In genomic region chr1:216531308-216532239, GRCh38 we compare ENCODE assay signal across 7 cellular contexts.
A peak's percentile ranks its signal among the peaks of the same experiment; 100 is the strongest.
DNase-seq lines count a peak whose midpoint lies in the region; ATAC-seq lines count a peak whose summit lies in the region.

No MANE protein-coding gene starts in this region.

- H3K27ac Mint-ChIP-seq in dendritic cell treated with granulocyte-macrophage colony-stimulating factor and Interleukin-4, amounts not matched to agents 40 ng/mL and 50 ng/mL, for 4 days = no peak overlapping the region
- H3K27ac Mint-ChIP-seq in natural killer cell treated with Interleukin-12 subunit alpha and Interleukin-12 subunit beta and Interleukin-15 and Interleukin-18, amount 100 ng/mL, for 72 hours = peak overlapping the region in 1 of 2 donors; percentile 8

- H3K4me1 Mint-ChIP-seq in dendritic cell treated with granulocyte-macrophage colony-stimulating factor and Interleukin-4, amounts not matched to agents 40 ng/mL and 50 ng/mL, for 4 days (ENCODE audit: low read depth) = no peaks in the 10 kb centered on the region
- peaks cover 0 to 5% of the 10 kb centered on the region in 2 donors for H3K4me1 Mint-ChIP-seq in natural killer cell treated with Interleukin-12 subunit alpha and Interleukin-12 subunit beta and Interleukin-15 and Interleukin-18, amount 100 ng/mL, for 72 hours (ENCODE audit: low read depth in 2 of 2)

- peak overlapping the region; percentile 57 for H3K4me3 Mint-ChIP-seq in dendritic cell treated with granulocyte-macrophage colony-stimulating factor and Interleukin-4, amounts not matched to agents 40 ng/mL and 50 ng/mL, for 4 days
- peak overlapping the region; percentile 68 for H3K4me3 Mint-ChIP-seq in natural killer cell treated with Interleukin-12 subunit alpha and Interleukin-12 subunit beta and Interleukin-15 and Interleukin-18, amount 100 ng/mL, for 72 hours

- H3K27me3 Mint-ChIP-seq in dendritic cell treated with granulocyte-macrophage colony-stimulating factor and Interleukin-4, amounts not matched to agents 40 ng/mL and 50 ng/mL, for 4 days = no peaks in the 10 kb centered on the region
- no peaks in the 10 kb centered on the region for H3K27me3 Mint-ChIP-seq in natural killer cell treated with Interleukin-12 subunit alpha and Interleukin-12 subunit beta and Interleukin-15 and Interleukin-18, amount 100 ng/mL, for 72 hours

- intact Hi-C loops in dendritic cell treated with granulocyte-macrophage colony-stimulating factor and Interleukin-4, amounts not matched to agents 40 ng/mL and 50 ng/mL, for 4 days (cut with micrococcal nuclease) = no loop called here

- ATAC-seq in GM18508 (IDR thresholded peaks at IDR 0.05; ENCODE audit: insufficient read depth, unreplicated experiment) (peak; percentile 56), HG02571 (IDR thresholded peaks at IDR 0.05; ENCODE audit: unreplicated experiment) (peak; percentile 62)
- ATAC-seq in natural killer cell treated with Interleukin-12 subunit alpha and Interleukin-12 subunit beta and Interleukin-15 and Interleukin-18, amount 100 ng/mL, for 72 hours = no peak

- no peaks in the 10 kb centered on the region for H3K36me3 Mint-ChIP-seq in dendritic cell treated with granulocyte-macrophage colony-stimulating factor and Interleukin-4, amounts not matched to agents 40 ng/mL and 50 ng/mL, for 4 days (ENCODE audit: low read depth)
- H3K36me3 Mint-ChIP-seq in natural killer cell treated with Interleukin-12 subunit alpha and Interleukin-12 subunit beta and Interleukin-15 and Interleukin-18, amount 100 ng/mL, for 72 hours = no peaks in the 10 kb centered on the region

- H3K9me3 Mint-ChIP-seq in dendritic cell treated with granulocyte-macrophage colony-stimulating factor and Interleukin-4, amounts not matched to agents 40 ng/mL and 50 ng/mL, for 4 days = no peaks in the 10 kb centered on the region
- peaks cover 15% of the 10 kb centered on the region for H3K9me3 Mint-ChIP-seq in natural killer cell treated with Interleukin-12 subunit alpha and Interleukin-12 subunit beta and Interleukin-15 and Interleukin-18, amount 100 ng/mL, for 72 hours

- DNase-seq in NCI-H345 treated with DMSO at 0.1 percent for 48 hours (lab: John Stamatoyannopoulos, UW; ENCODE audit: unreplicated experiment) = peak; percentile 17
- no peak for DNase-seq in natural killer cell treated with Interleukin-12 subunit alpha and Interleukin-12 subunit beta and Interleukin-15 and Interleukin-18, amount 100 ng/mL, for 72 hours (ENCODE audit: low spot score)
- DNase-seq in central memory CD4-positive, alpha-beta T cell = no peak
- no peak for DNase-seq in activated naive CD4-positive, alpha-beta T cell treated with anti-CD3 and anti-CD28 coated beads, Interleukin-2, amount 50 U/mL, for 16 hours

Comparison
In these comparisons a context has a peak if more than half of its experiments do, and no peak if none do; other contexts are left out.
1. ATAC-seq: peak in GM18508 (single experiment) and HG02571 (single experiment); none in natural killer cell treated with Interleukin-12 subunit alpha and Interleukin-12 subunit beta and Interleukin-15 and Interleukin-18, amount 100 ng/mL, for 72 hours (0 of 2).